Comparison of ENCODE assay signal across 18 cellular contexts in the genomic region with DNA sequence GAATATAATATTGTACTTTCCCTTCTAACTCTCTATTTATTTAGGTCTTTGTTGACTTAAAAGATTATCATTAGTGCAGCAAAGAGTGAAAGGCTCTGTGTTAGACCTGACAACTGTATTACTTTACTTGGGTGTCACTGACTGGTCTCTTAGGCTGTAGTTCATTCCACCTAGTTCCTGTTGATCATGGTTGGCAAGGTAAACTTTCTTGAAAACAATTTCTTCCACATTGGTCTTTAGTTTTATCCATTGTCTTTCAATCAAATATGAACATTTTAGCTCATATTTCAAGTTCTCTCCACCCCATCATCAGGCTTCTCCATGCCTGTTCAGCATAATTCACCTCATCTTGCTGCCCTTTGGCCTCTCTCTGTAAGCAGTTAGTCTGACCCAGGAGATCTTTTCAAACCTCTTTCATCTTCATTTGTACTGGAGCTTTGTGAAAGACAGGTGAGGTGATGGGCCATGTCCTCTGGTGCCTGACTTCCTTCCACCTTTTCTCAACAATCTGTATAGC. TPM values are rescaled to one million over a fixed set of nuclear protein-coding genes. Genes with fewer than 3 reads are reported as not detected.
A peak's percentile ranks its signal among the peaks of the same experiment; 100 is the strongest.
DNase-seq lines count a peak whose midpoint lies in the region; FAIRE-seq and TF ChIP-seq lines count a peak whose summit lies in the region.
"Had no signal": no experiment of that assay in that cellular context is flagged by ENCODE, and none has a peak within 500 bp of the region (broad histone marks: within the 10 kb centered on the region; RNA-seq: fewer than 3 reads in every experiment).

No MANE protein-coding gene starts in this region.

- 0 out of 2 replicates have a peak overlapping the region, but pooled peaks have one; percentile 45 for H2AFZ ChIP-seq in Loucy (ENCODE audit: low read length)

- no peaks in the 10 kb centered on the region for H3K27me3 Mint-ChIP-seq in Calu3 (ENCODE audit: unreplicated experiment)
- H3K27me3 Mint-ChIP-seq in chondrocyte (ENCODE audit: low read depth): no peaks in the 10 kb centered on the region

- H3K4me3 ChIP-seq in Loucy (ENCODE audit: low read length, poor library complexity, severe bottlenecking) (no peak overlapping the region), prostate gland (no peak overlapping the region)
- H3K4me3 ChIP-seq: BLaER1 treated with 17β-estradiol and CSF1 and Interleukin-3, amounts not matched to agents 10 nM and 100 nM; GM12878 had no signal

- CTCF ChIA-PET in Calu3 (lab: Charles Lee): interaction anchor here (1.0 kb wide), 1 partner anchor 10 kb away, joined by 3 read pairs; no protein-coding TSS in a partner anchor

- TF ChIP-seq CTCF in Calu3 (IDR thresholded peaks at IDR 0.05; ENCODE audit: unreplicated experiment) (no peak), Loucy (conservative IDR thresholded peaks at IDR 0.05; ENCODE audit: low read length) (no peak), chondrocyte (IDR thresholded peaks at IDR 0.05) (no peak), prostate gland (IDR thresholded peaks at IDR 0.05) (no peak), D721Med (IDR thresholded peaks at IDR 0.05; ENCODE audit: insufficient read depth, missing control alignments) (no peak)

- H3K36me3 ChIP-seq in Loucy (ENCODE audit: insufficient read depth, low read length): no peaks in the 10 kb centered on the region
- no peaks in the 10 kb centered on the region for H3K36me3 ChIP-seq in prostate gland
- H3K36me3 ChIP-seq: BLaER1 treated with 17β-estradiol and CSF1 and Interleukin-3, amounts not matched to agents 10 nM and 100 nM had no signal

- H3K79me2 ChIP-seq in Loucy (ENCODE audit: insufficient read depth, low read length): no peaks in the 10 kb centered on the region

- H3K27me3 ChIP-seq in Loucy (ENCODE audit: insufficient read depth, low read length, poor library complexity, severe bottlenecking) (no peaks in the 10 kb centered on the region), prostate gland (replicated peaks; ENCODE audit: insufficient read depth) (no peaks in the 10 kb centered on the region)
- H3K27me3 ChIP-seq: BLaER1 treated with 17β-estradiol and CSF1 and Interleukin-3, amounts not matched to agents 10 nM and 100 nM had no signal

- H3K36me3 Mint-ChIP-seq in Calu3 (ENCODE audit: insufficient read depth, unreplicated experiment): peaks cover 14% of the 10 kb centered on the region
- H3K36me3 Mint-ChIP-seq in chondrocyte (ENCODE audit: low read depth): no peaks in the 10 kb centered on the region

- intact Hi-C loops in Calu3 (cut with micrococcal nuclease; ENCODE audit: unreplicated experiment) (no loop called here), prostate gland (cut with DNase I) (no loop called here)

- peak overlapping the region; percentile 21 to 68 for H3K27ac ChIP-seq in prostate gland
- H3K27ac ChIP-seq: BLaER1 treated with 17β-estradiol and CSF1 and Interleukin-3, amounts not matched to agents 10 nM and 100 nM; RWPE1 had no signal

- DNase-seq in Calu3: peak; percentile 8
- DNase-seq in chondrocyte (ENCODE audit: low spot score): no peak
- DNase-seq in prostate gland (ENCODE audit: low spot score): no peak
- no peak for DNase-seq in D721Med (ENCODE audit: insufficient read length, low spot score)
- no peak for DNase-seq in NCI-H1694 (lab: John Stamatoyannopoulos, UW)
- DNase-seq in HK-2 (ENCODE audit: unreplicated experiment): no peak
- no peak for DNase-seq in inferior parietal cortex (ENCODE audit: extremely low spot score)
- DNase-seq: DMS 273 treated with DMSO at 0.1 percent for 48 hours, GOT3, Kasumi-1, NCI-H1105, NCI-H524, NCI-H82 had no signal

- H4K20me1 ChIP-seq in Loucy (ENCODE audit: insufficient read depth, low read length, poor library complexity, severe bottlenecking): no peaks in the 10 kb centered on the region
- H4K20me1 ChIP-seq: BLaER1 treated with 17β-estradiol and CSF1 and Interleukin-3, amounts not matched to agents 10 nM and 100 nM had no signal

- H3K9me3 Mint-ChIP-seq in Calu3 (ENCODE audit: low read depth, unreplicated experiment): no peaks in the 10 kb centered on the region
- H3K9me3 Mint-ChIP-seq in chondrocyte (ENCODE audit: low read depth): no peaks in the 10 kb centered on the region

- H3K9ac ChIP-seq in Loucy (ENCODE audit: low read depth, low read length, poor library complexity, severe bottlenecking): no peak overlapping the region
- H3K9ac ChIP-seq: BLaER1 treated with 17β-estradiol and CSF1 and Interleukin-3, amounts not matched to agents 10 nM and 100 nM had no signal

- no peak overlapping the region for H3K4me2 ChIP-seq in Loucy (ENCODE audit: low read depth, low read length, poor library complexity, severe bottlenecking)
- H3K4me2 ChIP-seq: BLaER1 treated with 17β-estradiol and CSF1 and Interleukin-3, amounts not matched to agents 10 nM and 100 nM had no signal

- no peak for TF ChIP-seq POLR2A in prostate gland (IDR thresholded peaks at IDR 0.05)

- no peak for FAIRE-seq in D721Med (lab: Jason Lieb, UNC)
- FAIRE-seq: GM12878 had no signal

- H3K9me3 ChIP-seq in Loucy (ENCODE audit: insufficient read depth, low read depth, low read length) (no peaks in the 10 kb centered on the region), prostate gland (no peaks in the 10 kb centered on the region)

- H3K4me3 Mint-ChIP-seq in Calu3 (ENCODE audit: low read depth, unreplicated experiment) (peak overlapping the region; percentile 20), chondrocyte (ENCODE audit: unreplicated experiment) (no peak overlapping the region)

- H3F3A ChIP-seq in Loucy (ENCODE audit: low read depth): no peaks in the 10 kb centered on the region

- H3K4me1 Mint-ChIP-seq in Calu3 (ENCODE audit: low read depth, unreplicated experiment) (peaks cover 38% of the 10 kb centered on the region), chondrocyte (ENCODE audit: low read depth) (peaks cover 34% of the 10 kb centered on the region)

- no peaks in the 10 kb centered on the region for H3K9me2 ChIP-seq in Loucy (replicated peaks; ENCODE audit: low read depth, low read length)

- peak overlapping the region; percentile 92 for H3K27ac Mint-ChIP-seq in Calu3 (ENCODE audit: unreplicated experiment)
- peak overlapping the region; percentile 70 for H3K27ac Mint-ChIP-seq in chondrocyte (ENCODE audit: unreplicated experiment)

- TSS peak; percentile 95 for BruUV-seq in Calu3 (replicated peaks; lab: Mats Ljungman, UMichigan)

- H3K4me1 ChIP-seq in Loucy (ENCODE audit: insufficient read depth, low read length, poor library complexity, severe bottlenecking): no peaks in the 10 kb centered on the region
- H3K4me1 ChIP-seq in prostate gland (replicated peaks): peaks cover 12% of the 10 kb centered on the region
- H3K4me1 ChIP-seq: BLaER1 treated with 17β-estradiol and CSF1 and Interleukin-3, amounts not matched to agents 10 nM and 100 nM had no signal

RNA-seq across cellular contexts. Expression of a gene that starts 32.1 kb away (rescaled TPM):
- total RNA-seq in Calu3 (2022): 36.7 and 39.1 TPM in 2 replicates
- total RNA-seq in chondrocyte: 34.3 to 55.9 TPM (median 44.8 TPM) in 3 replicates
- 10 to 100 TPM; 27.0 to 46.9 TPM for total RNA-seq in prostate gland
- total RNA-seq: T-helper 1 cell treated with Interleukin-12 subunit alpha and Interleukin-12 subunit beta and Interleukin-4 antibody, amounts not matched to agents 30 ng/mL and 1 ng/mL, for 36 hours had no signal
